ENCODE assay signal across 30 cellular contexts in genomic region chr17:70096861-70097260, GRCh38. TPM values are rescaled to one million over a fixed set of nuclear protein-coding genes. Genes with fewer than 3 reads are reported as not detected.
"Had no signal": no experiment of that assay in that cellular context is flagged by ENCODE, and none has a peak within 500 bp of the region (broad histone marks: within the 10 kb centered on the region; RNA-seq: fewer than 3 reads in every experiment).

No MANE protein-coding gene starts in this region.

- ATAC-seq: left ventricle myocardium superior; lower lobe of right lung; naive thymus-derived CD8-positive, alpha-beta T cell; psoas muscle; right cardiac atrium; stimulated activated effector memory CD8-positive, alpha-beta T cell treated with anti-CD3 and anti-CD28 coated beads, Interleukin-12 subunit alpha, Interleukin-12 subunit beta, amount 100 ng/mL, for 72 hours had no signal

- H3K9me3 ChIP-seq: esophagus muscularis mucosa, lower lobe of right lung, ovary, psoas muscle, sigmoid colon, testis, tibial artery had no signal

- H3K4me1 Mint-ChIP-seq: memory B cell; stimulated activated effector memory CD8-positive, alpha-beta T cell treated with anti-CD3 and anti-CD28 coated beads, Interleukin-12 subunit alpha, Interleukin-12 subunit beta, amount 100 ng/mL, for 72 hours had no signal

- H3K4me1 ChIP-seq: lower lobe of right lung, psoas muscle, testis, tibial artery had no signal

- DNase-seq: dorsolateral prefrontal cortex; effector CD4-positive, alpha-beta T cell; foreskin melanocyte; glutamatergic neuron; hypothalamus; immature natural killer cell; left ventricle myocardium superior; lower lobe of right lung; midbrain; naive thymus-derived CD8-positive, alpha-beta T cell; nephron progenitor cell; nucleus accumbens; ovary; posterior cingulate gyrus; psoas muscle; right cardiac atrium; sigmoid colon; stimulated activated CD4-positive, alpha-beta T cell treated with anti-CD3 and anti-CD28 coated beads, Interleukin-2, amount 100 ng/mL, for 24 hours; stimulated activated CD4-positive, alpha-beta T cell treated with anti-CD3 and anti-CD28 coated beads, Interleukin-4, amount 100 ng/mL, for 24 hours; stimulated activated naive CD4-positive, alpha-beta T cell treated with Interleukin-2 at 50 U/mL for 16 hours; substantia nigra; testis; tibial artery had no signal

- H3K4me3 Mint-ChIP-seq: immature natural killer cell; memory B cell; naive thymus-derived CD8-positive, alpha-beta T cell; nephron progenitor cell; stimulated activated effector memory CD8-positive, alpha-beta T cell treated with anti-CD3 and anti-CD28 coated beads, Interleukin-12 subunit alpha, Interleukin-12 subunit beta, amount 100 ng/mL, for 72 hours; type B pancreatic cell had no signal

- H3K27ac ChIP-seq: dorsolateral prefrontal cortex, epithelial cell of prostate, esophagus muscularis mucosa, lower lobe of right lung, ovary, psoas muscle, sigmoid colon, testis, tibial artery had no signal

- H3K27ac Mint-ChIP-seq: immature natural killer cell; memory B cell; naive thymus-derived CD8-positive, alpha-beta T cell; nephron progenitor cell; stimulated activated effector memory CD8-positive, alpha-beta T cell treated with anti-CD3 and anti-CD28 coated beads, Interleukin-12 subunit alpha, Interleukin-12 subunit beta, amount 100 ng/mL, for 72 hours; type B pancreatic cell had no signal

- H3K27me3 ChIP-seq: dorsolateral prefrontal cortex, esophagus muscularis mucosa, ovary, sigmoid colon, testis, tibial artery had no signal

- H3K36me3 ChIP-seq: esophagus muscularis mucosa, lower lobe of right lung, ovary, sigmoid colon, tibial artery had no signal

- H3K9me3 Mint-ChIP-seq: memory B cell; nephron progenitor cell; stimulated activated effector memory CD8-positive, alpha-beta T cell treated with anti-CD3 and anti-CD28 coated beads, Interleukin-12 subunit alpha, Interleukin-12 subunit beta, amount 100 ng/mL, for 72 hours had no signal

- H3K27me3 Mint-ChIP-seq: type B pancreatic cell had no signal

- H3K4me3 ChIP-seq: dorsolateral prefrontal cortex, esophagus muscularis mucosa, lower lobe of right lung, ovary, psoas muscle, sigmoid colon, testis, tibial artery had no signal

- H3K36me3 Mint-ChIP-seq: immature natural killer cell; memory B cell; naive thymus-derived CD8-positive, alpha-beta T cell; stimulated activated effector memory CD8-positive, alpha-beta T cell treated with anti-CD3 and anti-CD28 coated beads, Interleukin-12 subunit alpha, Interleukin-12 subunit beta, amount 100 ng/mL, for 72 hours; type B pancreatic cell had no signal

RNA-seq across cellular contexts. Expression of gene KCNJ16, which starts 21.8 kb away (rescaled TPM):
- total RNA-seq: fibroblast of lung; left ventricle myocardium superior; naive thymus-derived CD8-positive, alpha-beta T cell; psoas muscle had no signal
- polyA plus RNA-seq: fibroblast of lung; immature natural killer cell; keratinocyte; naive thymus-derived CD8-positive, alpha-beta T cell; right cardiac atrium had no signal
